14 cellular contexts compared by ENCODE assay signal in genomic region chr1:238196516-238196915, GRCh38.
DNase-seq lines count a peak whose midpoint lies in the region; ATAC-seq and TF ChIP-seq lines count a peak whose summit lies in the region.
"Had no signal": no experiment of that assay in that cellular context is flagged by ENCODE, and none has a peak within 500 bp of the region (broad histone marks: within the 10 kb centered on the region; RNA-seq: fewer than 3 reads in every experiment).

No MANE protein-coding gene starts in this region.

- H3K4me1 Mint-ChIP-seq in progenitor cell of endocrine pancreas (ENCODE audit: low read depth) = peaks cover 6% of the 10 kb centered on the region
- H3K4me1 Mint-ChIP-seq: CD4-positive, alpha-beta memory T cell had no signal

- no peaks in the 10 kb centered on the region for H3K36me3 Mint-ChIP-seq in progenitor cell of endocrine pancreas (ENCODE audit: insufficient read depth)
- H3K36me3 Mint-ChIP-seq: CD4-positive, alpha-beta memory T cell had no signal

- ATAC-seq in HG02885 (IDR thresholded peaks at IDR 0.05; ENCODE audit: poor library complexity, unreplicated experiment) (no peak), GM21423 (IDR thresholded peaks at IDR 0.05; ENCODE audit: unreplicated experiment) (no peak)

- peak overlapping the region; percentile 59 for H3K27ac Mint-ChIP-seq in progenitor cell of endocrine pancreas

- H3K27me3 Mint-ChIP-seq in progenitor cell of endocrine pancreas = no peaks in the 10 kb centered on the region

- DNase-seq in EL = peak; percentile 42
- peak; percentile 4 for DNase-seq in M059J (ENCODE audit: low read depth)
- DNase-seq in iris pigment epithelial cell (ENCODE audit: low read depth) = peak; percentile 8
- DNase-seq in progenitor cell of endocrine pancreas (ENCODE audit: low spot score, unreplicated experiment) = no peak
- no peak for DNase-seq in epidermal melanocyte (ENCODE audit: insufficient read length, low spot score)
- no peak for DNase-seq in activated naive CD4-positive, alpha-beta T cell (lab: John Stamatoyannopoulos, UW)
- DNase-seq: C1 segment of cervical spinal cord; Calu3; CD4-positive, alpha-beta memory T cell; COR-L47; DMS153; GOT3 had no signal

- no peaks in the 10 kb centered on the region for H3K9me3 Mint-ChIP-seq in progenitor cell of endocrine pancreas (ENCODE audit: low read depth)

- H3K4me3 Mint-ChIP-seq in progenitor cell of endocrine pancreas (ENCODE audit: low read depth) = no peak overlapping the region
- H3K4me3 Mint-ChIP-seq: CD4-positive, alpha-beta memory T cell had no signal

- TF ChIP-seq CTCF in progenitor cell of endocrine pancreas (IDR thresholded peaks at IDR 0.05; ENCODE audit: unreplicated experiment) = no peak

Comparison
In these comparisons a context has a peak if more than half of its experiments do, and no peak if none do; other contexts are left out.
1. DNase-seq: peak in EL (single experiment), M059J (single experiment) and iris pigment epithelial cell (single experiment); none in progenitor cell of endocrine pancreas (single experiment), epidermal melanocyte (single experiment) and activated naive CD4-positive, alpha-beta T cell (0 of 4).